ENCODE assay signal across 2 cellular contexts in the genomic region with DNA sequence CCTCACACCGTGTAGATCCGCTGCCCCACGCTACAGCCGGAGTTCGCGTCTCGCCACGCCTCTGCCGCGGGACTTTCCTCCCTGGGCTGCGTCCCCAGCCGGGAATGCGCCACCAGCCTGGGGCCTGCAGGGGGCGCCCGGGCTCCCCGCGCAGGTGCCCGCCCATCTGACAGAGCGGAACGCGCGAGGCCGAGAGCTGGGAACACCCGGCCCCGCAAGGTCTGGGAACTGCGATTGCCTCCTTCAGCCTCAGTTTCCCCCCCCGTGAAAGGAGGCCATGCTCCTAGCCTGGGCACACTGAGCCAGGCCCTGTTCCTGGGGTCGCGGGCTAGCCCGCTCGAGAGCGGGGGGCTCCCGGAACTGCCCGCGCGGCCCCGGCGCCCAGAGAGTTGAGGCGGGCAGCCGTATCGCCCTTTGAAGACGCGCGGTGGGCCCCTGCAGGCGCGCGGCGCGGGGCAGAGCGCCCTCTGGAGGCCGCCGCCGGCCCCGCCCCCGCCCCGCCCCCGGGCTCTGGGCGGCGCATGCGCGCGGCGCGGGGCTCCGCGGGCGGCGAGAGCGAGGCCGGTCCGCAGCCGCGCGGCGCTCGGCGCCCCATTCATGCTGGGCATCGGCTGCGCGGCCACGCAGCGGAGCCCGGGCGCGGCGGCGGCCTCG.
TF ChIP-seq lines count a peak whose summit lies in the region.

A gene (plus strand): TSS at position 594 of the 654 bp plus-strand sequence. CDS start 5,479 bp downstream, outside the sequence.

TF ChIP-seq in A549, 52 proteins besides CTCF, POLR2A, EP300 and RAD21 (continued from another document):
- TF ChIP-seq MYC (IDR thresholded peaks at IDR 0.05; ENCODE audit: borderline replicate concordance, low read length) (no peak), ZFP36 (IDR thresholded peaks at IDR 0.05; ENCODE audit: borderline replicate concordance, partially characterized antibody) (no peak), CBX8 (IDR thresholded peaks at IDR 0.05) (no peak), ZC3H11A (IDR thresholded peaks at IDR 0.05) (no peak), HEYL (CRISPR knock-in tag; IDR thresholded peaks at IDR 0.05) (no peak), CHD4 (IDR thresholded peaks at IDR 0.05; ENCODE audit: borderline replicate concordance) (peak; percentile 95), HDAC2 (IDR thresholded peaks at IDR 0.05) (peak; percentile 47; the same call in 1 of the 2 replicates), HOXB5 (CRISPR knock-in tag; IDR thresholded peaks at IDR 0.05) (peak; percentile 59; the same call in 1 of the 2 replicates), ZNF302 (CRISPR knock-in tag; IDR thresholded peaks at IDR 0.05) (no peak), ZSCAN20 (CRISPR knock-in tag; IDR thresholded peaks at IDR 0.05) (no peak), JUNB (IDR thresholded peaks at IDR 0.05) (no peak)
- TF ChIP-seq, protein P1, sequence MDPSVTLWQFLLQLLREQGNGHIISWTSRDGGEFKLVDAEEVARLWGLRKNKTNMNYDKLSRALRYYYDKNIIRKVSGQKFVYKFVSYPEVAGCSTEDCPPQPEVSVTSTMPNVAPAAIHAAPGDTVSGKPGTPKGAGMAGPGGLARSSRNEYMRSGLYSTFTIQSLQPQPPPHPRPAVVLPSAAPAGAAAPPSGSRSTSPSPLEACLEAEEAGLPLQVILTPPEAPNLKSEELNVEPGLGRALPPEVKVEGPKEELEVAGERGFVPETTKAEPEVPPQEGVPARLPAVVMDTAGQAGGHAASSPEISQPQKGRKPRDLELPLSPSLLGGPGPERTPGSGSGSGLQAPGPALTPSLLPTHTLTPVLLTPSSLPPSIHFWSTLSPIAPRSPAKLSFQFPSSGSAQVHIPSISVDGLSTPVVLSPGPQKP (IDR thresholded peaks at IDR 0.05; ENCODE audit: low read depth, low read length) = no peak
- TF ChIP-seq, protein P2, sequence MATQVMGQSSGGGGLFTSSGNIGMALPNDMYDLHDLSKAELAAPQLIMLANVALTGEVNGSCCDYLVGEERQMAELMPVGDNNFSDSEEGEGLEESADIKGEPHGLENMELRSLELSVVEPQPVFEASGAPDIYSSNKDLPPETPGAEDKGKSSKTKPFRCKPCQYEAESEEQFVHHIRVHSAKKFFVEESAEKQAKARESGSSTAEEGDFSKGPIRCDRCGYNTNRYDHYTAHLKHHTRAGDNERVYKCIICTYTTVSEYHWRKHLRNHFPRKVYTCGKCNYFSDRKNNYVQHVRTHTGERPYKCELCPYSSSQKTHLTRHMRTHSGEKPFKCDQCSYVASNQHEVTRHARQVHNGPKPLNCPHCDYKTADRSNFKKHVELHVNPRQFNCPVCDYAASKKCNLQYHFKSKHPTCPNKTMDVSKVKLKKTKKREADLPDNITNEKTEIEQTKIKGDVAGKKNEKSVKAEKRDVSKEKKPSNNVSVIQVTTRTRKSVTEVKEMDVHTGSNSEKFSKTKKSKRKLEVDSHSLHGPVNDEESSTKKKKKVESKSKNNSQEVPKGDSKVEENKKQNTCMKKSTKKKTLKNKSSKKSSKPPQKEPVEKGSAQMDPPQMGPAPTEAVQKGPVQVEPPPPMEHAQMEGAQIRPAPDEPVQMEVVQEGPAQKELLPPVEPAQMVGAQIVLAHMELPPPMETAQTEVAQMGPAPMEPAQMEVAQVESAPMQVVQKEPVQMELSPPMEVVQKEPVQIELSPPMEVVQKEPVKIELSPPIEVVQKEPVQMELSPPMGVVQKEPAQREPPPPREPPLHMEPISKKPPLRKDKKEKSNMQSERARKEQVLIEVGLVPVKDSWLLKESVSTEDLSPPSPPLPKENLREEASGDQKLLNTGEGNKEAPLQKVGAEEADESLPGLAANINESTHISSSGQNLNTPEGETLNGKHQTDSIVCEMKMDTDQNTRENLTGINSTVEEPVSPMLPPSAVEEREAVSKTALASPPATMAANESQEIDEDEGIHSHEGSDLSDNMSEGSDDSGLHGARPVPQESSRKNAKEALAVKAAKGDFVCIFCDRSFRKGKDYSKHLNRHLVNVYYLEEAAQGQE (IDR thresholded peaks at IDR 0.05) = no peak

TF ChIP-seq in WTC11, 78 proteins besides CTCF, POLR2A, EP300 and RAD21 (continued from another document and continues in another):
- TF ChIP-seq, protein P3, sequence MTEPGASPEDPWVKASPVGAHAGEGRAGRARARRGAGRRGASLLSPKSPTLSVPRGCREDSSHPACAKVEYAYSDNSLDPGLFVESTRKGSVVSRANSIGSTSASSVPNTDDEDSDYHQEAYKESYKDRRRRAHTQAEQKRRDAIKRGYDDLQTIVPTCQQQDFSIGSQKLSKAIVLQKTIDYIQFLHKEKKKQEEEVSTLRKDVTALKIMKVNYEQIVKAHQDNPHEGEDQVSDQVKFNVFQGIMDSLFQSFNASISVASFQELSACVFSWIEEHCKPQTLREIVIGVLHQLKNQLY (CRISPR knock-in tag; IDR thresholded peaks at IDR 0.05) = peak; percentile 28; the same call in 1 of the 2 replicates
- TF ChIP-seq GRHL2 (CRISPR knock-in tag; IDR thresholded peaks at IDR 0.05; ENCODE audit: insufficient replicate concordance, severe bottlenecking) (no peak), NFYB (CRISPR knock-in tag; conservative IDR thresholded peaks at IDR 0.05; ENCODE audit: low read depth) (no peak), MYBL2 (CRISPR knock-in tag; IDR thresholded peaks at IDR 0.05) (peak; percentile 82), OVOL2 (CRISPR knock-in tag; IDR thresholded peaks at IDR 0.05; ENCODE audit: borderline replicate concordance) (no peak), FOXK1 (CRISPR knock-in tag; IDR thresholded peaks at IDR 0.05) (0 out of 2 replicates have a peak, but pooled peaks have one; percentile 49), SP1 (CRISPR knock-in tag; conservative IDR thresholded peaks at IDR 0.05) (peak; percentile 88), TEAD4 (CRISPR knock-in tag; IDR thresholded peaks at IDR 0.05) (no peak), ZNF263 (CRISPR knock-in tag; IDR thresholded peaks at IDR 0.05; ENCODE audit: low read depth) (no peak), ZNF121 (CRISPR knock-in tag; IDR thresholded peaks at IDR 0.05) (peak; percentile 50; the same call in 1 of the 2 replicates), ESRRA (CRISPR knock-in tag; IDR thresholded peaks at IDR 0.05; ENCODE audit: borderline replicate concordance) (no peak), CREB1 (CRISPR knock-in tag; IDR thresholded peaks at IDR 0.05) (no peak), NFATC4 (CRISPR knock-in tag; IDR thresholded peaks at IDR 0.05) (no peak), ETV6 (CRISPR knock-in tag; IDR thresholded peaks at IDR 0.05) (peak; percentile 68; the same call in 1 of the 2 replicates)
- TF ChIP-seq, protein P4, sequence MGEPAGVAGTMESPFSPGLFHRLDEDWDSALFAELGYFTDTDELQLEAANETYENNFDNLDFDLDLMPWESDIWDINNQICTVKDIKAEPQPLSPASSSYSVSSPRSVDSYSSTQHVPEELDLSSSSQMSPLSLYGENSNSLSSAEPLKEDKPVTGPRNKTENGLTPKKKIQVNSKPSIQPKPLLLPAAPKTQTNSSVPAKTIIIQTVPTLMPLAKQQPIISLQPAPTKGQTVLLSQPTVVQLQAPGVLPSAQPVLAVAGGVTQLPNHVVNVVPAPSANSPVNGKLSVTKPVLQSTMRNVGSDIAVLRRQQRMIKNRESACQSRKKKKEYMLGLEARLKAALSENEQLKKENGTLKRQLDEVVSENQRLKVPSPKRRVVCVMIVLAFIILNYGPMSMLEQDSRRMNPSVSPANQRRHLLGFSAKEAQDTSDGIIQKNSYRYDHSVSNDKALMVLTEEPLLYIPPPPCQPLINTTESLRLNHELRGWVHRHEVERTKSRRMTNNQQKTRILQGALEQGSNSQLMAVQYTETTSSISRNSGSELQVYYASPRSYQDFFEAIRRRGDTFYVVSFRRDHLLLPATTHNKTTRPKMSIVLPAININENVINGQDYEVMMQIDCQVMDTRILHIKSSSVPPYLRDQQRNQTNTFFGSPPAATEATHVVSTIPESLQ (CRISPR knock-in tag; IDR thresholded peaks at IDR 0.05) = no peak
- TF ChIP-seq, protein P5, sequence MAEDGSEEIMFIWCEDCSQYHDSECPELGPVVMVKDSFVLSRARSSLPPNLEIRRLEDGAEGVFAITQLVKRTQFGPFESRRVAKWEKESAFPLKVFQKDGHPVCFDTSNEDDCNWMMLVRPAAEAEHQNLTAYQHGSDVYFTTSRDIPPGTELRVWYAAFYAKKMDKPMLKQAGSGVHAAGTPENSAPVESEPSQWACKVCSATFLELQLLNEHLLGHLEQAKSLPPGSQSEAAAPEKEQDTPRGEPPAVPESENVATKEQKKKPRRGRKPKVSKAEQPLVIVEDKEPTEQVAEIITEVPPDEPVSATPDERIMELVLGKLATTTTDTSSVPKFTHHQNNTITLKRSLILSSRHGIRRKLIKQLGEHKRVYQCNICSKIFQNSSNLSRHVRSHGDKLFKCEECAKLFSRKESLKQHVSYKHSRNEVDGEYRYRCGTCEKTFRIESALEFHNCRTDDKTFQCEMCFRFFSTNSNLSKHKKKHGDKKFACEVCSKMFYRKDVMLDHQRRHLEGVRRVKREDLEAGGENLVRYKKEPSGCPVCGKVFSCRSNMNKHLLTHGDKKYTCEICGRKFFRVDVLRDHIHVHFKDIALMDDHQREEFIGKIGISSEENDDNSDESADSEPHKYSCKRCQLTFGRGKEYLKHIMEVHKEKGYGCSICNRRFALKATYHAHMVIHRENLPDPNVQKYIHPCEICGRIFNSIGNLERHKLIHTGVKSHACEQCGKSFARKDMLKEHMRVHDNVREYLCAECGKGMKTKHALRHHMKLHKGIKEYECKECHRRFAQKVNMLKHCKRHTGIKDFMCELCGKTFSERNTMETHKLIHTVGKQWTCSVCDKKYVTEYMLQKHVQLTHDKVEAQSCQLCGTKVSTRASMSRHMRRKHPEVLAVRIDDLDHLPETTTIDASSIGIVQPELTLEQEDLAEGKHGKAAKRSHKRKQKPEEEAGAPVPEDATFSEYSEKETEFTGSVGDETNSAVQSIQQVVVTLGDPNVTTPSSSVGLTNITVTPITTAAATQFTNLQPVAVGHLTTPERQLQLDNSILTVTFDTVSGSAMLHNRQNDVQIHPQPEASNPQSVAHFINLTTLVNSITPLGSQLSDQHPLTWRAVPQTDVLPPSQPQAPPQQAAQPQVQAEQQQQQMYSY (CRISPR knock-in tag; IDR thresholded peaks at IDR 0.05) = no peak
- TF ChIP-seq, protein P6, sequence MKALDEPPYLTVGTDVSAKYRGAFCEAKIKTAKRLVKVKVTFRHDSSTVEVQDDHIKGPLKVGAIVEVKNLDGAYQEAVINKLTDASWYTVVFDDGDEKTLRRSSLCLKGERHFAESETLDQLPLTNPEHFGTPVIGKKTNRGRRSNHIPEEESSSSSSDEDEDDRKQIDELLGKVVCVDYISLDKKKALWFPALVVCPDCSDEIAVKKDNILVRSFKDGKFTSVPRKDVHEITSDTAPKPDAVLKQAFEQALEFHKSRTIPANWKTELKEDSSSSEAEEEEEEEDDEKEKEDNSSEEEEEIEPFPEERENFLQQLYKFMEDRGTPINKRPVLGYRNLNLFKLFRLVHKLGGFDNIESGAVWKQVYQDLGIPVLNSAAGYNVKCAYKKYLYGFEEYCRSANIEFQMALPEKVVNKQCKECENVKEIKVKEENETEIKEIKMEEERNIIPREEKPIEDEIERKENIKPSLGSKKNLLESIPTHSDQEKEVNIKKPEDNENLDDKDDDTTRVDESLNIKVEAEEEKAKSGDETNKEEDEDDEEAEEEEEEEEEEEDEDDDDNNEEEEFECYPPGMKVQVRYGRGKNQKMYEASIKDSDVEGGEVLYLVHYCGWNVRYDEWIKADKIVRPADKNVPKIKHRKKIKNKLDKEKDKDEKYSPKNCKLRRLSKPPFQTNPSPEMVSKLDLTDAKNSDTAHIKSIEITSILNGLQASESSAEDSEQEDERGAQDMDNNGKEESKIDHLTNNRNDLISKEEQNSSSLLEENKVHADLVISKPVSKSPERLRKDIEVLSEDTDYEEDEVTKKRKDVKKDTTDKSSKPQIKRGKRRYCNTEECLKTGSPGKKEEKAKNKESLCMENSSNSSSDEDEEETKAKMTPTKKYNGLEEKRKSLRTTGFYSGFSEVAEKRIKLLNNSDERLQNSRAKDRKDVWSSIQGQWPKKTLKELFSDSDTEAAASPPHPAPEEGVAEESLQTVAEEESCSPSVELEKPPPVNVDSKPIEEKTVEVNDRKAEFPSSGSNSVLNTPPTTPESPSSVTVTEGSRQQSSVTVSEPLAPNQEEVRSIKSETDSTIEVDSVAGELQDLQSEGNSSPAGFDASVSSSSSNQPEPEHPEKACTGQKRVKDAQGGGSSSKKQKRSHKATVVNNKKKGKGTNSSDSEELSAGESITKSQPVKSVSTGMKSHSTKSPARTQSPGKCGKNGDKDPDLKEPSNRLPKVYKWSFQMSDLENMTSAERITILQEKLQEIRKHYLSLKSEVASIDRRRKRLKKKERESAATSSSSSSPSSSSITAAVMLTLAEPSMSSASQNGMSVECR (CRISPR knock-in tag; IDR thresholded peaks at IDR 0.05; ENCODE audit: borderline replicate concordance) = no peak
- TF ChIP-seq, protein P7, sequence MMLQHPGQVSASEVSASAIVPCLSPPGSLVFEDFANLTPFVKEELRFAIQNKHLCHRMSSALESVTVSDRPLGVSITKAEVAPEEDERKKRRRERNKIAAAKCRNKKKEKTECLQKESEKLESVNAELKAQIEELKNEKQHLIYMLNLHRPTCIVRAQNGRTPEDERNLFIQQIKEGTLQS (CRISPR knock-in tag; conservative IDR thresholded peaks at IDR 0.05) = no peak
- TF ChIP-seq, protein P8, sequence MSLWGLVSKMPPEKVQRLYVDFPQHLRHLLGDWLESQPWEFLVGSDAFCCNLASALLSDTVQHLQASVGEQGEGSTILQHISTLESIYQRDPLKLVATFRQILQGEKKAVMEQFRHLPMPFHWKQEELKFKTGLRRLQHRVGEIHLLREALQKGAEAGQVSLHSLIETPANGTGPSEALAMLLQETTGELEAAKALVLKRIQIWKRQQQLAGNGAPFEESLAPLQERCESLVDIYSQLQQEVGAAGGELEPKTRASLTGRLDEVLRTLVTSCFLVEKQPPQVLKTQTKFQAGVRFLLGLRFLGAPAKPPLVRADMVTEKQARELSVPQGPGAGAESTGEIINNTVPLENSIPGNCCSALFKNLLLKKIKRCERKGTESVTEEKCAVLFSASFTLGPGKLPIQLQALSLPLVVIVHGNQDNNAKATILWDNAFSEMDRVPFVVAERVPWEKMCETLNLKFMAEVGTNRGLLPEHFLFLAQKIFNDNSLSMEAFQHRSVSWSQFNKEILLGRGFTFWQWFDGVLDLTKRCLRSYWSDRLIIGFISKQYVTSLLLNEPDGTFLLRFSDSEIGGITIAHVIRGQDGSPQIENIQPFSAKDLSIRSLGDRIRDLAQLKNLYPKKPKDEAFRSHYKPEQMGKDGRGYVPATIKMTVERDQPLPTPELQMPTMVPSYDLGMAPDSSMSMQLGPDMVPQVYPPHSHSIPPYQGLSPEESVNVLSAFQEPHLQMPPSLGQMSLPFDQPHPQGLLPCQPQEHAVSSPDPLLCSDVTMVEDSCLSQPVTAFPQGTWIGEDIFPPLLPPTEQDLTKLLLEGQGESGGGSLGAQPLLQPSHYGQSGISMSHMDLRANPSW (CRISPR knock-in tag; conservative IDR thresholded peaks at IDR 0.05; ENCODE audit: low read depth) = no peak
- TF ChIP-seq, protein P9, sequence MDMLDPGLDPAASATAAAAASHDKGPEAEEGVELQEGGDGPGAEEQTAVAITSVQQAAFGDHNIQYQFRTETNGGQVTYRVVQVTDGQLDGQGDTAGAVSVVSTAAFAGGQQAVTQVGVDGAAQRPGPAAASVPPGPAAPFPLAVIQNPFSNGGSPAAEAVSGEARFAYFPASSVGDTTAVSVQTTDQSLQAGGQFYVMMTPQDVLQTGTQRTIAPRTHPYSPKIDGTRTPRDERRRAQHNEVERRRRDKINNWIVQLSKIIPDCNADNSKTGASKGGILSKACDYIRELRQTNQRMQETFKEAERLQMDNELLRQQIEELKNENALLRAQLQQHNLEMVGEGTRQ (CRISPR knock-in tag; IDR thresholded peaks at IDR 0.05) = no peak
- TF ChIP-seq, protein P10, sequence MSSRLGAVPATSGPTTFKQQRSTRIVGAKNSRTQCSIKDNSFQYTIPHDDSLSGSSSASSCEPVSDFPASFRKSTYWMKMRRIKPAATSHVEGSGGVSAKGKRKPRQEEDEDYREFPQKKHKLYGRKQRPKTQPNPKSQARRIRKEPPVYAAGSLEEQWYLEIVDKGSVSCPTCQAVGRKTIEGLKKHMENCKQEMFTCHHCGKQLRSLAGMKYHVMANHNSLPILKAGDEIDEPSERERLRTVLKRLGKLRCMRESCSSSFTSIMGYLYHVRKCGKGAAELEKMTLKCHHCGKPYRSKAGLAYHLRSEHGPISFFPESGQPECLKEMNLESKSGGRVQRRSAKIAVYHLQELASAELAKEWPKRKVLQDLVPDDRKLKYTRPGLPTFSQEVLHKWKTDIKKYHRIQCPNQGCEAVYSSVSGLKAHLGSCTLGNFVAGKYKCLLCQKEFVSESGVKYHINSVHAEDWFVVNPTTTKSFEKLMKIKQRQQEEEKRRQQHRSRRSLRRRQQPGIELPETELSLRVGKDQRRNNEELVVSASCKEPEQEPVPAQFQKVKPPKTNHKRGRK (CRISPR knock-in tag; IDR thresholded peaks at IDR 0.05; ENCODE audit: borderline replicate concordance) = no peak
